In the genomic region with DNA sequence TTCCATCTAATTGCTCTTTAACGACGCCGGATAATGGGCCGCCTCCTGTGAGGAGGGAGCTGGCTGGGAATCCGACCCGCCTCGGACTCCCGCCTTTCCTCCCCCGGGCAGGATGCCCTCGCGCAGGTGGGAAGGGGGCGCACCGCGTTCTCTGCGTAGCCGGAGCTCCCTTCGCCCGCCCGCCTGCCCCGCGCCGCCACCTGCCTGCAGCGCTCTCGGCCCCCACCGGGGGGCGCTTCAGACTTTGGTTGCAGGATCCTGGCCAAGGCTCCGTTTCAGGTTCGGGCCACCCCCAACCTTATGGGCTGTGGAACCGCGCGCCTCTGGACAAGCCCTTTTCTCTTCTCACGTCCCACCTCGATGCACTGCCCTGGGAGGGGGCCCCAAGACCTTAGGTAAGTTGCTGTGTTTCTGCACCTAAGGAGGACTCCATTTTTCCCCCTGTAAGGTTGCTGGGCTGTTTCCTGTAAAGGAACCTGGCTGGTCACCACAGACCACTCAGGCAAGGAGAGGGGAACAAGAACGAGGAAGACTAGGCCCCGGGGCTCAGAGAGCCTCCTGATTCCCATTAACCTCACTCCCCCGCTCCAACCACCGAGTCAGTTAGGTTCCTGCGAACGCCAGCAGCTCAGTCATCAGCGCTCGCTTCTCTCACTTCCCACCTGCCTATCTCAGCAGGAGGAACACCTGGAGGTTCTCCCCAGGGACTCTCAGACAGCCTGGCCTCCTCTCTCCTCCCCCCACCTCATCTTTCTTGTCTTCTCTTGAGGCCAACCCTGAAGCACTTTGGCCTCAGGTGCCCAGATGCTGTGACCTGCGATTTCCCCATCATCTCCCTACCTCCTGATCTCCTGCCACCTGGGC, we compare ENCODE assay signal across 8 cellular contexts. TPM values are rescaled to one million over a fixed set of nuclear protein-coding genes. Genes with fewer than 3 reads are reported as not detected.
DNase-seq lines count a peak whose midpoint lies in the region; FAIRE-seq and TF ChIP-seq lines count a peak whose summit lies in the region.

No MANE protein-coding gene starts in this region.

- H3K4me3 Mint-ChIP-seq in HFFc6 (peak overlapping the region; percentile 70), endodermal cell (peak overlapping the region; percentile 28)

- no peak overlapping the region for H3K9ac ChIP-seq in endodermal cell (ENCODE audit: extremely low read depth, low read length, poor library complexity, severe bottlenecking)

- H3K27ac ChIP-seq in endodermal cell (ENCODE audit: low read depth, low read length), result no peak overlapping the region
- H3K27ac ChIP-seq in suprapubic skin, result no peak overlapping the region

- H3K9me3 Mint-ChIP-seq in HFFc6, result no peaks in the 10 kb centered on the region
- no peaks in the 10 kb centered on the region for H3K9me3 Mint-ChIP-seq in endodermal cell

- no peak overlapping the region for H3K27ac Mint-ChIP-seq in HFFc6
- no peak overlapping the region for H3K27ac Mint-ChIP-seq in endodermal cell

- WGBS in endodermal cell (ENCODE audit: insufficient coverage in 1 of 2, insufficient read length in 1 of 2), 2 experiments, result 12 to 34% methylated on average over 15 to 42 of the region's 42 CpGs
- 29% methylated on average over 18 of the region's 42 CpGs for WGBS in suprapubic skin

- TF ChIP-seq CTCF in D721Med (IDR thresholded peaks at IDR 0.05; ENCODE audit: insufficient read depth, missing control alignments) (peak; percentile 56), HFFc6 (IDR thresholded peaks at IDR 0.05) (peak; percentile 95), endodermal cell (conservative IDR thresholded peaks at IDR 0.05) (peak; percentile 92), suprapubic skin (IDR thresholded peaks at IDR 0.05) (peak; percentile 35 to 97)

- TF ChIP-seq POLR2A in suprapubic skin (IDR thresholded peaks at IDR 0.05), result no peak

- H3K27me3 ChIP-seq in endodermal cell (ENCODE audit: control insufficient read depth, insufficient read depth, low read length, poor library complexity, severe bottlenecking), result peaks cover 68% of the 10 kb centered on the region
- peaks cover 47% of the 10 kb centered on the region for H3K27me3 ChIP-seq in suprapubic skin

- DNase-seq in D721Med (ENCODE audit: insufficient read length, low spot score) (peak; percentile 79), HFFc6 (peak; percentile 30), NCI-H345 treated with DMSO at 0.1 percent for 48 hours (lab: John Stamatoyannopoulos, UW; ENCODE audit: unreplicated experiment) (peak; percentile 27), endodermal cell (peak; percentile 97), myocyte (ENCODE audit: low read depth) (peak; percentile 52), suprapubic skin (ENCODE audit: low spot score in 2 of 2) (peak in 1 of 2 donors; percentile 78), NCI-H2196 (lab: John Stamatoyannopoulos, UW; ENCODE audit: unreplicated experiment) (no peak)
- DNase-seq in activated CD8-positive, alpha-beta memory T cell treated with anti-CD3 and anti-CD28 coated beads for 24 hours, result peak; percentile 91

- no peaks in the 10 kb centered on the region for H3K9me3 ChIP-seq in endodermal cell (ENCODE audit: control insufficient read depth, low read length)
- H3K9me3 ChIP-seq in suprapubic skin, result no peaks in the 10 kb centered on the region

- no peak for FAIRE-seq in D721Med (lab: Jason Lieb, UNC)

- H3K36me3 Mint-ChIP-seq in HFFc6 (ENCODE audit: low read depth), result no peaks in the 10 kb centered on the region; the same call in 1 of the 2 replicates
- H3K36me3 Mint-ChIP-seq in endodermal cell (ENCODE audit: low read depth), result no peaks in the 10 kb centered on the region

- H3K4me1 Mint-ChIP-seq in HFFc6 (ENCODE audit: low read depth) (peaks cover 61% of the 10 kb centered on the region), endodermal cell (peaks cover 25% of the 10 kb centered on the region)

- H3K4me3 ChIP-seq in endodermal cell (ENCODE audit: low read length) (peak overlapping the region; percentile 68), suprapubic skin (peak overlapping the region; percentile 15)

- H3K36me3 ChIP-seq in endodermal cell (ENCODE audit: control insufficient read depth, insufficient read depth, low read length) (no peaks in the 10 kb centered on the region), suprapubic skin (no peaks in the 10 kb centered on the region)

- H3K4me1 ChIP-seq in endodermal cell (ENCODE audit: control insufficient read depth, insufficient read depth, low read length) (no peaks in the 10 kb centered on the region), suprapubic skin (peaks cover 27% of the 10 kb centered on the region)

- TF ChIP-seq EP300 in suprapubic skin (IDR thresholded peaks at IDR 0.05), result no peak

- H3K27me3 Mint-ChIP-seq in HFFc6 (ENCODE audit: insufficient read depth) (peaks cover 18% of the 10 kb centered on the region), endodermal cell (ENCODE audit: insufficient read depth) (peaks cover 81% of the 10 kb centered on the region)

RNA-seq across cellular contexts. Expression of a gene that starts 11.4 kb away (rescaled TPM):
- 10 to 100 TPM; 14.5 to 21.1 (median 19.9) TPM for total RNA-seq in HFFc6 (2021; fragmentation: NEBNext Ultra II Directional; extraction: Animal tissue kit (Norgen Biotek cat#: 25700))
- total RNA-seq in endodermal cell, result 10 to 100 TPM in 1 of 2 donors, 1 to 10 TPM in 1; 5.2 to 10.0 TPM
- 3.3 TPM for polyA plus RNA-seq in endodermal cell (2013, experiment 1 of 2)
- polyA plus RNA-seq in endodermal cell (2013, experiment 2 of 2), result 3.4 TPM
- total RNA-seq in myocyte, result 34.7 and 37.5 TPM in 2 replicates
- 32.4 TPM for polyA plus RNA-seq in myocyte (2012)
- total RNA-seq in suprapubic skin, result 1 to 10 TPM; 1.6 to 4.2 (median 2.5) TPM

RNA-seq across cellular contexts. Expression of a gene that starts 19.4 kb away (rescaled TPM):
- 10 to 100 TPM; 44.1 to 57.4 (median 50.5) TPM for total RNA-seq in HFFc6 (2021; fragmentation: NEBNext Ultra II Directional; extraction: Animal tissue kit (Norgen Biotek cat#: 25700))
- total RNA-seq in endodermal cell (1 to 10 TPM; 1.8 to 2.1 TPM), myocyte (103 and 122 TPM in 2 replicates), suprapubic skin (100 to 1,000 TPM in 1 of 4 donors, 10 to 100 TPM in 3; 57.6 to 296 (median 74.3) TPM)
- polyA plus RNA-seq in endodermal cell (2013, experiment 1 of 2), result 3.2 TPM
- 4.1 TPM for polyA plus RNA-seq in endodermal cell (2013, experiment 2 of 2)
- 77.4 TPM for polyA plus RNA-seq in myocyte (2012)

RNA-seq across cellular contexts. Expression of a gene that starts 19.5 kb away (rescaled TPM):
- total RNA-seq in HFFc6 (2021; fragmentation: NEBNext Ultra II Directional; extraction: Animal tissue kit (Norgen Biotek cat#: 25700)), result 1 to 10 TPM; 1.1 to 1.9 (median 1.2) TPM
- total RNA-seq in endodermal cell (1 to 10 TPM in 1 of 2 donors, under 1 TPM in 1; 0.49 to 1.1 TPM), myocyte (0.16 and 1.9 TPM in 2 replicates), suprapubic skin (1 to 10 TPM; 1.2 to 6.0 (median 1.8) TPM)
- 0.53 TPM for polyA plus RNA-seq in endodermal cell (2013, experiment 1 of 2)
- polyA plus RNA-seq in endodermal cell (2013, experiment 2 of 2), result 0.50 TPM
- polyA plus RNA-seq in myocyte (2012), result 4.0 TPM

RNA-seq across cellular contexts. Expression of a gene that starts 50.8 kb away (rescaled TPM):
- 10 to 100 TPM; 66.8 to 80.5 (median 74.6) TPM for total RNA-seq in HFFc6 (2021; fragmentation: NEBNext Ultra II Directional; extraction: Animal tissue kit (Norgen Biotek cat#: 25700))
- total RNA-seq in endodermal cell, result 10 to 100 TPM; 76.8 to 85.9 TPM
- 81.0 TPM for polyA plus RNA-seq in endodermal cell (2013, experiment 1 of 2)
- polyA plus RNA-seq in endodermal cell (2013, experiment 2 of 2), result 75.3 TPM
- 134 and 204 TPM in 2 replicates for total RNA-seq in myocyte
- 85.7 TPM for polyA plus RNA-seq in myocyte (2012)
- total RNA-seq in suprapubic skin, result 10 to 100 TPM; 51.9 to 88.8 (median 61.2) TPM

Comparison
In these comparisons a context has a peak if more than half of its experiments do, and no peak if none do; other contexts are left out.
1. RNA of a gene that starts 19.4 kb away (total RNA-seq): 103 to 122 TPM in myocyte, 57.6 to 296 TPM in suprapubic skin and 44.1 to 57.4 TPM in HFFc6; 1.8 to 2.1 TPM in endodermal cell; every median in the first group is over 10 times any median in the second.
2. Peak in every context shown above with its lines, with median percentiles within 50 percentile points of each other: CTCF ChIP-seq.